8 cellular contexts compared by ENCODE assay signal in genomic region chr19:45250216-45250831, GRCh38. TPM values are rescaled to one million over a fixed set of nuclear protein-coding genes. Genes with fewer than 3 reads are reported as not detected.
DNase-seq lines count a peak whose midpoint lies in the region; FAIRE-seq and TF ChIP-seq lines count a peak whose summit lies in the region.

No MANE protein-coding gene starts in this region.

- H3K27ac ChIP-seq in mesendoderm (ENCODE audit: low read depth, low read length) (no peak overlapping the region), vagina (peak overlapping the region; percentile 82)

- TF ChIP-seq POLR2A in vagina (IDR thresholded peaks at IDR 0.05) = no peak

- no peaks in the 10 kb centered on the region for H3K27me3 ChIP-seq in bronchial epithelial cell (ENCODE audit: control insufficient read depth, insufficient read depth, low read length)
- no peaks in the 10 kb centered on the region for H3K27me3 ChIP-seq in mesendoderm (ENCODE audit: insufficient read depth, low read length, poor library complexity)
- no peaks in the 10 kb centered on the region for H3K27me3 ChIP-seq in vagina

- peaks cover 11% of the 10 kb centered on the region for H3K79me1 ChIP-seq in mesendoderm (ENCODE audit: low read length)

- no peak overlapping the region for H2BK15ac ChIP-seq in mesendoderm (replicated peaks; ENCODE audit: low read depth)

- peak overlapping the region; percentile 78 for H3K4me3 ChIP-seq in bronchial epithelial cell (ENCODE audit: low read depth, low read length)
- no peak overlapping the region for H3K4me3 ChIP-seq in mesendoderm (ENCODE audit: low read length)
- H3K4me3 ChIP-seq in vagina = peak overlapping the region; percentile 87 to 97

- no peaks in the 10 kb centered on the region for H3K36me3 Mint-ChIP-seq in activated naive CD4-positive, alpha-beta T cell treated with anti-CD3 and anti-CD28 coated beads, Interleukin-2, amount 50 U/mL, for 24 hours

- H3K9me3 Mint-ChIP-seq in activated naive CD4-positive, alpha-beta T cell treated with anti-CD3 and anti-CD28 coated beads, Interleukin-2, amount 50 U/mL, for 24 hours = no peaks in the 10 kb centered on the region

- H2BK5ac ChIP-seq in mesendoderm (ENCODE audit: low read length) = no peak overlapping the region

- WGBS in mesendoderm (ENCODE audit: extremely low coverage, insufficient coverage, low lambda C conversion rate) = no CpG with 5 or more reads among the region's 14 CpGs

- peak overlapping the region; percentile 71 for H3K9ac ChIP-seq in mesendoderm (ENCODE audit: low read length)

- peak overlapping the region; percentile 32 for H3K4me2 ChIP-seq in mesendoderm (ENCODE audit: low read length)

- intact Hi-C loops in vagina (cut with DNase I) = no loop called here

- H3K9me3 ChIP-seq in vagina = no peaks in the 10 kb centered on the region

- no peak overlapping the region for H4K5ac ChIP-seq in mesendoderm (ENCODE audit: low read length)

- peak overlapping the region; percentile 91 for H3K27ac Mint-ChIP-seq in activated naive CD4-positive, alpha-beta T cell treated with anti-CD3 and anti-CD28 coated beads, Interleukin-2, amount 50 U/mL, for 24 hours

- H3K4me1 ChIP-seq in mesendoderm (ENCODE audit: control insufficient read depth, low read depth, low read length) = no peaks in the 10 kb centered on the region
- peaks cover 53% of the 10 kb centered on the region for H3K4me1 ChIP-seq in vagina

- H3K36me3 ChIP-seq in bronchial epithelial cell (ENCODE audit: control insufficient read depth, insufficient read depth, low read length) (peaks cover 6% of the 10 kb centered on the region), mesendoderm (ENCODE audit: control insufficient read depth, insufficient read depth, low read length) (no peaks in the 10 kb centered on the region), vagina (no peaks in the 10 kb centered on the region)

- H3K18ac ChIP-seq in mesendoderm (ENCODE audit: low read length) = no peak overlapping the region

- DNase-seq in activated naive CD4-positive, alpha-beta T cell (lab: John Stamatoyannopoulos, UW) = no peak
- DNase-seq in bronchial epithelial cell (ENCODE audit: low read depth) (peak; percentile 38), mesendoderm (peak; percentile 39), vagina (ENCODE audit: extremely low spot score in 2 of 2) (no peak), DMS 273 (lab: John Stamatoyannopoulos, UW; ENCODE audit: unreplicated experiment) (no peak), NCI-H510A (lab: John Stamatoyannopoulos, UW) (no peak), GM10266 (ENCODE audit: extremely low spot score) (no peak)

- no peak overlapping the region for H3K23ac ChIP-seq in mesendoderm (ENCODE audit: low read length)

- no peaks in the 10 kb centered on the region for H3K27me3 Mint-ChIP-seq in activated naive CD4-positive, alpha-beta T cell treated with anti-CD3 and anti-CD28 coated beads, Interleukin-2, amount 50 U/mL, for 24 hours

- TF ChIP-seq CTCF in bronchial epithelial cell (IDR thresholded peaks at IDR 0.05; ENCODE audit: insufficient read depth, low read length, severe bottlenecking) (no peak), vagina (IDR thresholded peaks at IDR 0.05) (no peak), GM10266 (IDR thresholded peaks at IDR 0.05; ENCODE audit: control insufficient read depth, insufficient read depth, low read depth, missing control alignments) (no peak)

- no peak for FAIRE-seq in bronchial epithelial cell (lab: Jason Lieb, UNC)

- no peak overlapping the region for H2BK120ac ChIP-seq in mesendoderm (ENCODE audit: low read depth, low read length)

- H3K56ac ChIP-seq in mesendoderm (ENCODE audit: low read length) = peak overlapping the region; percentile 91

- H2AK5ac ChIP-seq in mesendoderm (ENCODE audit: low read length) = no peak overlapping the region

- peaks cover 5% of the 10 kb centered on the region for H3K79me2 ChIP-seq in mesendoderm (ENCODE audit: control insufficient read depth, insufficient read depth, low read length)

- no peak overlapping the region for H4K8ac ChIP-seq in mesendoderm (ENCODE audit: low read depth, low read length)

- no peak overlapping the region for H3K4ac ChIP-seq in mesendoderm (ENCODE audit: low read depth, low read length)

- H3K4me3 Mint-ChIP-seq in activated naive CD4-positive, alpha-beta T cell treated with anti-CD3 and anti-CD28 coated beads, Interleukin-2, amount 50 U/mL, for 24 hours = peak overlapping the region; percentile 93

- H3K4me1 Mint-ChIP-seq in activated naive CD4-positive, alpha-beta T cell treated with anti-CD3 and anti-CD28 coated beads, Interleukin-2, amount 50 U/mL, for 24 hours = peaks cover 25% of the 10 kb centered on the region

RNA-seq across cellular contexts. Expression of gene MARK4, which starts 0.7 kb away (rescaled TPM):
- total RNA-seq in bronchial epithelial cell = 10.8 and 14.8 TPM in 2 replicates
- polyA plus RNA-seq in mesendoderm (2013, experiment 1 of 2) = 14.0 TPM
- polyA plus RNA-seq in mesendoderm (2013, experiment 2 of 2) = 13.7 TPM
- total RNA-seq in vagina = 16.7 TPM

RNA-seq across cellular contexts. Expression of gene EXOC3L2, which starts 5.1 kb away (rescaled TPM):
- not detected in 2 replicates for total RNA-seq in bronchial epithelial cell
- polyA plus RNA-seq in mesendoderm (2013, experiment 1 of 2) = 0.37 TPM
- polyA plus RNA-seq in mesendoderm (2013, experiment 2 of 2) = 0.36 TPM
- 6.1 TPM for total RNA-seq in vagina

Comparison
In these comparisons a context has a peak if more than half of its experiments do, and no peak if none do; other contexts are left out.
1. DNase-seq: peak in bronchial epithelial cell (single experiment) and mesendoderm (single experiment); none in activated naive CD4-positive, alpha-beta T cell (0 of 4), vagina (0 of 2), DMS 273 (single experiment), NCI-H510A (single experiment) and GM10266 (single experiment).